In the genomic region with DNA sequence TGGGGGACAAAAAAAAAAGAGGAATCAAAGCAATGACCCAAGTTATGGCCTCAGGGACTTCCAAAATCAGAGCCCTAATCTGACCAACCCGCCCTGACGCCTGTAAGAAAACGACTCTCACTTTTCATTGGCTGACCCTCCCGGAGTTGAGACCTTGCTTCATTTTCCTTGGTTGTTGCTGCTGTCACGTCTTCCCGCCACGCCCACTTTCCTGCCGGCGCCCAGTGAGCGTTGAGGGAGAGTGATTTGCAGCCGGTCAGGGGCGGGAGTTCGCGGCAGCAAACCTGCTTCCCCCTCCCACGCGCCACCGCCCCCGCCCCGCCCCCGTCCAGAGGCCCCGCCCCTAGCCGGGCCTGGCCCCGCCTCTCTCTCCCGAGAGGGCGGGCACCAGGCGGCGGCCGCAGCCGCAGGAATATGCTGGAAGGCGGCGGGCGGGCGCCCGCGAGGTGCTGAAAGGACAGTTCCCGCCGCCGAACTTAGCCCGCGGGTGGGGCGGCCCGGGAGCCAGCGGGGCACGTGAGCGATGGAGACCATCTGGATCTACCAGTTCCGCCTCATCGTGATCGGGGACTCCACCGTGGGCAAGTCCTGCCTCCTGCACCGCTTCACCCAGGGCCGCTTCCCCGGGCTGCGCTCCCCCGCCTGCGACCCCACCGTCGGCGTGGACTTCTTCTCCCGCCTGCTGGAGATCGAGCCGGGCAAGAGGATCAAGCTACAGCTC, we compare ENCODE assay signal across 1 cellular context.
TF ChIP-seq lines count a peak whose summit lies in the region.

A gene with protein sequence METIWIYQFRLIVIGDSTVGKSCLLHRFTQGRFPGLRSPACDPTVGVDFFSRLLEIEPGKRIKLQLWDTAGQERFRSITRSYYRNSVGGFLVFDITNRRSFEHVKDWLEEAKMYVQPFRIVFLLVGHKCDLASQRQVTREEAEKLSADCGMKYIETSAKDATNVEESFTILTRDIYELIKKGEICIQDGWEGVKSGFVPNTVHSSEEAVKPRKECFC (plus strand): TSS at position 403 of the 721 bp plus-strand sequence. CDS start 121 bp downstream, at position 524.

TF ChIP-seq in GM12878, 131 proteins besides CTCF, POLR2A, EP300 and RAD21 (continued from another document):
- TF ChIP-seq SPI1 (IDR thresholded peaks at IDR 0.05; ENCODE audit: borderline replicate concordance, insufficient read depth, low read depth, low read length) (no peak; the same call in 1 of the 2 replicates), NFYA (IDR thresholded peaks at IDR 0.05; ENCODE audit: borderline replicate concordance, low read depth, low read length) (peak; percentile 64; the same call in 1 of the 2 replicates), EZH2 (IDR thresholded peaks at IDR 0.05; ENCODE audit: borderline replicate concordance, control insufficient read depth, low read depth, low read length) (no peak), CBX5 (IDR thresholded peaks at IDR 0.05; ENCODE audit: low read depth) (no peak), ZBED1 (IDR thresholded peaks at IDR 0.05; ENCODE audit: borderline replicate concordance) (no peak), NFIC (IDR thresholded peaks at IDR 0.05; ENCODE audit: low read depth, low read length) (no peak)
- TF ChIP-seq, protein P1, sequence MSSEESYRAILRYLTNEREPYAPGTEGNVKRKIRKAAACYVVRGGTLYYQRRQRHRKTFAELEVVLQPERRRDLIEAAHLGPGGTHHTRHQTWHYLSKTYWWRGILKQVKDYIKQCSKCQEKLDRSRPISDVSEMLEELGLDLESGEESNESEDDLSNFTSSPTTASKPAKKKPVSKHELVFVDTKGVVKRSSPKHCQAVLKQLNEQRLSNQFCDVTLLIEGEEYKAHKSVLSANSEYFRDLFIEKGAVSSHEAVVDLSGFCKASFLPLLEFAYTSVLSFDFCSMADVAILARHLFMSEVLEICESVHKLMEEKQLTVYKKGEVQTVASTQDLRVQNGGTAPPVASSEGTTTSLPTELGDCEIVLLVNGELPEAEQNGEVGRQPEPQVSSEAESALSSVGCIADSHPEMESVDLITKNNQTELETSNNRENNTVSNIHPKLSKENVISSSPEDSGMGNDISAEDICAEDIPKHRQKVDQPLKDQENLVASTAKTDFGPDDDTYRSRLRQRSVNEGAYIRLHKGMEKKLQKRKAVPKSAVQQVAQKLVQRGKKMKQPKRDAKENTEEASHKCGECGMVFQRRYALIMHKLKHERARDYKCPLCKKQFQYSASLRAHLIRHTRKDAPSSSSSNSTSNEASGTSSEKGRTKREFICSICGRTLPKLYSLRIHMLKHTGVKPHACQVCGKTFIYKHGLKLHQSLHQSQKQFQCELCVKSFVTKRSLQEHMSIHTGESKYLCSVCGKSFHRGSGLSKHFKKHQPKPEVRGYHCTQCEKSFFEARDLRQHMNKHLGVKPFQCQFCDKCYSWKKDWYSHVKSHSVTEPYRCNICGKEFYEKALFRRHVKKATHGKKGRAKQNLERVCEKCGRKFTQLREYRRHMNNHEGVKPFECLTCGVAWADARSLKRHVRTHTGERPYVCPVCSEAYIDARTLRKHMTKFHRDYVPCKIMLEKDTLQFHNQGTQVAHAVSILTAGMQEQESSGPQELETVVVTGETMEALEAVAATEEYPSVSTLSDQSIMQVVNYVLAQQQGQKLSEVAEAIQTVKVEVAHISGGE (CRISPR knock-in tag; IDR thresholded peaks at IDR 0.05), result no peak
- TF ChIP-seq, protein P2, sequence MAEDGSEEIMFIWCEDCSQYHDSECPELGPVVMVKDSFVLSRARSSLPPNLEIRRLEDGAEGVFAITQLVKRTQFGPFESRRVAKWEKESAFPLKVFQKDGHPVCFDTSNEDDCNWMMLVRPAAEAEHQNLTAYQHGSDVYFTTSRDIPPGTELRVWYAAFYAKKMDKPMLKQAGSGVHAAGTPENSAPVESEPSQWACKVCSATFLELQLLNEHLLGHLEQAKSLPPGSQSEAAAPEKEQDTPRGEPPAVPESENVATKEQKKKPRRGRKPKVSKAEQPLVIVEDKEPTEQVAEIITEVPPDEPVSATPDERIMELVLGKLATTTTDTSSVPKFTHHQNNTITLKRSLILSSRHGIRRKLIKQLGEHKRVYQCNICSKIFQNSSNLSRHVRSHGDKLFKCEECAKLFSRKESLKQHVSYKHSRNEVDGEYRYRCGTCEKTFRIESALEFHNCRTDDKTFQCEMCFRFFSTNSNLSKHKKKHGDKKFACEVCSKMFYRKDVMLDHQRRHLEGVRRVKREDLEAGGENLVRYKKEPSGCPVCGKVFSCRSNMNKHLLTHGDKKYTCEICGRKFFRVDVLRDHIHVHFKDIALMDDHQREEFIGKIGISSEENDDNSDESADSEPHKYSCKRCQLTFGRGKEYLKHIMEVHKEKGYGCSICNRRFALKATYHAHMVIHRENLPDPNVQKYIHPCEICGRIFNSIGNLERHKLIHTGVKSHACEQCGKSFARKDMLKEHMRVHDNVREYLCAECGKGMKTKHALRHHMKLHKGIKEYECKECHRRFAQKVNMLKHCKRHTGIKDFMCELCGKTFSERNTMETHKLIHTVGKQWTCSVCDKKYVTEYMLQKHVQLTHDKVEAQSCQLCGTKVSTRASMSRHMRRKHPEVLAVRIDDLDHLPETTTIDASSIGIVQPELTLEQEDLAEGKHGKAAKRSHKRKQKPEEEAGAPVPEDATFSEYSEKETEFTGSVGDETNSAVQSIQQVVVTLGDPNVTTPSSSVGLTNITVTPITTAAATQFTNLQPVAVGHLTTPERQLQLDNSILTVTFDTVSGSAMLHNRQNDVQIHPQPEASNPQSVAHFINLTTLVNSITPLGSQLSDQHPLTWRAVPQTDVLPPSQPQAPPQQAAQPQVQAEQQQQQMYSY (CRISPR knock-in tag; IDR thresholded peaks at IDR 0.05), result no peak
